ENCODE assay signal across 1 cellular context in genomic region chr11:65042899-65043298, GRCh38.
TF ChIP-seq lines count a peak whose summit lies in the region.

No MANE protein-coding gene starts in this region.

TF ChIP-seq in K562, 482 proteins besides CTCF, POLR2A, EP300 and RAD21:
- TF ChIP-seq HDAC6 (IDR thresholded peaks at IDR 0.05; ENCODE audit: low read depth, low read length) (no peak), IFI16 (CRISPR knock-in tag; IDR thresholded peaks at IDR 0.05) (no peak), ESRRA (IDR thresholded peaks at IDR 0.05; ENCODE audit: borderline replicate concordance, low read depth) (no peak), SAP30 (IDR thresholded peaks at IDR 0.05; ENCODE audit: borderline replicate concordance, insufficient read depth, low read depth, low read length, poor library complexity, severe bottlenecking) (no peak), ZC3H11A (IDR thresholded peaks at IDR 0.05; ENCODE audit: low read depth, low read length) (no peak), RBM22 (IDR thresholded peaks at IDR 0.05; ENCODE audit: low read depth, low read length, poor library complexity, severe bottlenecking) (no peak), ZBTB33 (CRISPR knock-in tag; IDR thresholded peaks at IDR 0.05) (no peak), ZNF79 (CRISPR knock-in tag; IDR thresholded peaks at IDR 0.05; ENCODE audit: low read depth) (no peak)
TF ChIP-seq in K562: peak in this region for 0.
